19 cellular contexts compared by ENCODE assay signal in genomic region chr10:27531336-27531847, GRCh38. TPM values are rescaled to one million over a fixed set of nuclear protein-coding genes. Genes with fewer than 3 reads are reported as not detected.
A peak's percentile ranks its signal among the peaks of the same experiment; 100 is the strongest.
DNase-seq lines count a peak whose midpoint lies in the region; ATAC-seq and TF ChIP-seq lines count a peak whose summit lies in the region.
"Had no signal": no experiment of that assay in that cellular context is flagged by ENCODE, and none has a peak within 500 bp of the region (broad histone marks: within the 10 kb centered on the region; RNA-seq: fewer than 3 reads in every experiment).

No MANE protein-coding gene starts in this region.

- no peaks in the 10 kb centered on the region for H3K9me3 Mint-ChIP-seq in activated CD8-positive, alpha-beta memory T cell treated with anti-CD3 and anti-CD28 coated beads, Interleukin-2, amount 10 ng/mL, durations not matched to agents 7 days and 5 days (ENCODE audit: low read depth)
- H3K9me3 Mint-ChIP-seq in H9 (no peaks in the 10 kb centered on the region), nephron (no peaks in the 10 kb centered on the region)
- H3K9me3 Mint-ChIP-seq in activated naive CD8-positive, alpha-beta T cell treated with anti-CD3 and anti-CD28 coated beads, Interleukin-2, amount 50 U/mL, for 24 hours: no peaks in the 10 kb centered on the region
- H3K9me3 Mint-ChIP-seq: mesothelial cell of epicardium had no signal

- H2BK5ac ChIP-seq in H9 (ENCODE audit: insufficient read length, low read length): no peak overlapping the region

- H3K27ac ChIP-seq in H9 (ENCODE audit: insufficient read length, low read depth, low read length): no peak overlapping the region
- H3K27ac ChIP-seq: esophagus muscularis mucosa, KMS-11 had no signal

- no peak overlapping the region for H2AFZ ChIP-seq in H9 (ENCODE audit: low read length)

- no peak overlapping the region for H3K23ac ChIP-seq in H9 (ENCODE audit: insufficient read length, low read depth, low read length)

- no peak overlapping the region for H2BK120ac ChIP-seq in H9 (ENCODE audit: low read depth, low read length, poor library complexity, severe bottlenecking)

- no peak overlapping the region for H3K4me3 Mint-ChIP-seq in activated CD8-positive, alpha-beta memory T cell treated with anti-CD3 and anti-CD28 coated beads, Interleukin-2, amount 10 ng/mL, durations not matched to agents 7 days and 5 days
- no peak overlapping the region for H3K4me3 Mint-ChIP-seq in H9
- no peak overlapping the region for H3K4me3 Mint-ChIP-seq in activated naive CD8-positive, alpha-beta T cell treated with anti-CD3 and anti-CD28 coated beads, Interleukin-2, amount 50 U/mL, for 24 hours
- H3K4me3 Mint-ChIP-seq in nephron: no peak overlapping the region
- H3K4me3 Mint-ChIP-seq: mesothelial cell of epicardium had no signal

- H2BK12ac ChIP-seq in H9 (ENCODE audit: insufficient read length, low read depth, low read length): no peak overlapping the region

- no peak overlapping the region for H3K4ac ChIP-seq in H9 (ENCODE audit: low read depth, low read length)

- CTCF ChIA-PET in activated CD8-positive, alpha-beta memory T cell treated with anti-CD3 and anti-CD28 coated beads, Interleukin-2, amount 10 ng/mL, durations not matched to agents 7 days and 5 days (lab: Charles Lee): interaction anchor here (0.7 to 1.2 kb wide), 2 partner anchors 14 to 196 kb away, joined by 3 to 4 read pairs; no protein-coding TSS in a partner anchor

- DNase-seq in activated CD8-positive, alpha-beta memory T cell treated with anti-CD3 and anti-CD28 coated beads, Interleukin-2, amount 10 ng/mL, durations not matched to agents 7 days and 5 days: no peak
- DNase-seq in activated CD8-positive, alpha-beta memory T cell treated with anti-CD3 and anti-CD28 coated beads, Interleukin-2, amount 50 U/mL, for 48 hours: no peak
- DNase-seq in H9 (no peak), cortex of kidney (lab: John Stamatoyannopoulos, UW) (no peak)
- DNase-seq in activated naive CD8-positive, alpha-beta T cell treated with anti-CD3 and anti-CD28 coated beads, Interleukin-2, amount 50 U/mL, for 24 hours: no peak
- DNase-seq: ACHN; activated CD4-positive, alpha-beta T cell treated with anti-CD3 and anti-CD28 coated beads, Interleukin-2, amount 50 U/mL, for 4 hours; anterior cingulate cortex; central memory CD4-positive, alpha-beta T cell; left colon; NCI-H1092 treated with DMSO at 0.1 percent for 48 hours; NCI-H2081; NCI-H510A had no signal

- peak overlapping the region; percentile 56 for H3K27ac Mint-ChIP-seq in activated CD8-positive, alpha-beta memory T cell treated with anti-CD3 and anti-CD28 coated beads, Interleukin-2, amount 10 ng/mL, durations not matched to agents 7 days and 5 days
- H3K27ac Mint-ChIP-seq in H9: peak overlapping the region; percentile 29 to 80 (median 69); a peak in 6 of 7 replicates
- H3K27ac Mint-ChIP-seq in activated naive CD8-positive, alpha-beta T cell treated with anti-CD3 and anti-CD28 coated beads, Interleukin-2, amount 50 U/mL, for 24 hours: peak overlapping the region; percentile 75
- peak overlapping the region; percentile 37 to 63 (median 48) for H3K27ac Mint-ChIP-seq in nephron
- H3K27ac Mint-ChIP-seq: mesothelial cell of epicardium had no signal

- no peak overlapping the region for H2BK15ac ChIP-seq in H9 (ENCODE audit: low read depth, low read length)

- no peaks in the 10 kb centered on the region for H3K27me3 ChIP-seq in H9 (ENCODE audit: insufficient read depth, low read length)
- H3K27me3 ChIP-seq: esophagus muscularis mucosa had no signal

- no peaks in the 10 kb centered on the region for H3K23me2 ChIP-seq in H9 (ENCODE audit: insufficient read length, low read depth, low read length, poor library complexity, severe bottlenecking)

- no peak for ATAC-seq in activated CD8-positive, alpha-beta memory T cell treated with anti-CD3 and anti-CD28 coated beads, Interleukin-2, amount 10 ng/mL, durations not matched to agents 7 days and 5 days
- ATAC-seq in activated naive CD8-positive, alpha-beta T cell treated with anti-CD3 and anti-CD28 coated beads, Interleukin-2, amount 50 U/mL, for 24 hours: no peak
- ATAC-seq in GM18909 (IDR thresholded peaks at IDR 0.05; ENCODE audit: poor library complexity, unreplicated experiment): no peak
- no peak for ATAC-seq in GM21737 (IDR thresholded peaks at IDR 0.05; ENCODE audit: unreplicated experiment)
- ATAC-seq: left colon had no signal

- no peak overlapping the region for H4K5ac ChIP-seq in H9 (ENCODE audit: insufficient read length, low read depth, low read length)

- H3K36me3 Mint-ChIP-seq in activated CD8-positive, alpha-beta memory T cell treated with anti-CD3 and anti-CD28 coated beads, Interleukin-2, amount 10 ng/mL, durations not matched to agents 7 days and 5 days: peaks cover 23% of the 10 kb centered on the region
- peaks cover 0 to 6% (median 3%) of the 10 kb centered on the region in 3 experiments; a peak in 1 of 7 replicates for H3K36me3 Mint-ChIP-seq in H9 (ENCODE audit: insufficient read depth in 1 of 3, low read depth in 3 of 3)
- H3K36me3 Mint-ChIP-seq in activated naive CD8-positive, alpha-beta T cell treated with anti-CD3 and anti-CD28 coated beads, Interleukin-2, amount 50 U/mL, for 24 hours (ENCODE audit: low read depth): peaks cover 11% of the 10 kb centered on the region
- H3K36me3 Mint-ChIP-seq in nephron (ENCODE audit: low read depth): no peaks in the 10 kb centered on the region

- no peak for TF ChIP-seq CTCF in H9 (conservative IDR thresholded peaks at IDR 0.05)
- TF ChIP-seq CTCF in nephron (IDR thresholded peaks at IDR 0.05; ENCODE audit: unreplicated experiment in 3 of 3): no peak

- H2BK20ac ChIP-seq in H9 (ENCODE audit: low read depth, low read length, poor library complexity, severe bottlenecking): no peak overlapping the region

- H3K9ac ChIP-seq in H9 (ENCODE audit: extremely low read depth, insufficient read length, low read length): no peak overlapping the region
- H3K9ac ChIP-seq: KMS-11 had no signal

- H3K56ac ChIP-seq in H9 (ENCODE audit: insufficient read length, low read depth, low read length): no peak overlapping the region

- no peaks in the 10 kb centered on the region for H4K20me1 ChIP-seq in H9 (ENCODE audit: control insufficient read depth, insufficient read depth, insufficient read length)

- no peaks in the 10 kb centered on the region for H3K79me2 ChIP-seq in H9 (ENCODE audit: insufficient read depth, low read length)

- H3K18ac ChIP-seq in H9 (ENCODE audit: insufficient read length, low read depth, low read length): no peak overlapping the region

- H2AK5ac ChIP-seq in H9 (ENCODE audit: insufficient read length, low read length): no peak overlapping the region

- peaks cover 2% of the 10 kb centered on the region; the same call in 1 of the 2 replicates for H3K4me1 ChIP-seq in H9 (ENCODE audit: insufficient read depth, low read length)

- H4K91ac ChIP-seq in H9 (ENCODE audit: insufficient read length, low read depth, low read length): no peak overlapping the region

- H3K9me3 ChIP-seq in H9 (ENCODE audit: control insufficient read depth, low read depth, low read length): no peaks in the 10 kb centered on the region
- H3K9me3 ChIP-seq: esophagus muscularis mucosa had no signal

- WGBS in H9 (ENCODE audit: extremely low coverage, insufficient read length, low lambda C conversion rate): no CpG with 5 or more reads among the region's 3 CpGs

- H3K79me1 ChIP-seq in H9 (ENCODE audit: insufficient read depth, low read depth, low read length, poor library complexity, severe bottlenecking): no peaks in the 10 kb centered on the region

- H3K4me1 Mint-ChIP-seq in activated CD8-positive, alpha-beta memory T cell treated with anti-CD3 and anti-CD28 coated beads, Interleukin-2, amount 10 ng/mL, durations not matched to agents 7 days and 5 days: peaks cover 24% of the 10 kb centered on the region
- H3K4me1 Mint-ChIP-seq in H9 (peaks cover 17 to 18% of the 10 kb centered on the region in 2 experiments), nephron (peaks cover 39% of the 10 kb centered on the region)
- H3K4me1 Mint-ChIP-seq in activated naive CD8-positive, alpha-beta T cell treated with anti-CD3 and anti-CD28 coated beads, Interleukin-2, amount 50 U/mL, for 24 hours: peaks cover 42% of the 10 kb centered on the region

- no peaks in the 10 kb centered on the region for H3K27me3 Mint-ChIP-seq in activated CD8-positive, alpha-beta memory T cell treated with anti-CD3 and anti-CD28 coated beads, Interleukin-2, amount 10 ng/mL, durations not matched to agents 7 days and 5 days
- H3K27me3 Mint-ChIP-seq in H9 (ENCODE audit: low read depth): no peaks in the 10 kb centered on the region
- H3K27me3 Mint-ChIP-seq in activated naive CD8-positive, alpha-beta T cell treated with anti-CD3 and anti-CD28 coated beads, Interleukin-2, amount 50 U/mL, for 24 hours: no peaks in the 10 kb centered on the region
- no peaks in the 10 kb centered on the region for H3K27me3 Mint-ChIP-seq in nephron (ENCODE audit: low read depth)

- no peak overlapping the region for H3K14ac ChIP-seq in H9 (ENCODE audit: insufficient read depth, low read length)

- H3K4me2 ChIP-seq in H9 (ENCODE audit: insufficient read depth, insufficient read length, low read length): no peak overlapping the region
- H3K4me2 ChIP-seq: KMS-11 had no signal

- no peak overlapping the region for H4K8ac ChIP-seq in H9 (replicated peaks; ENCODE audit: insufficient read length, low read depth, low read length)

- H3T11ph ChIP-seq in H9 (ENCODE audit: low read length): no peak overlapping the region

RNA-seq across cellular contexts. Expression of gene RAB18, which starts 27.3 kb away (rescaled TPM):
- total RNA-seq in activated CD8-positive, alpha-beta memory T cell treated with anti-CD3 and anti-CD28 coated beads, Interleukin-2, amount 10 ng/mL, durations not matched to agents 7 days and 5 days: 10 to 100 TPM; 52.3 to 61.2 TPM
- 82.5 and 89.4 TPM in 2 replicates for total RNA-seq in H9 (2021)
